Comparison of ENCODE assay signal across 9 cellular contexts in genomic region chr13:111210488-111210887, GRCh38.
DNase-seq lines count a peak whose midpoint lies in the region; ATAC-seq and TF ChIP-seq lines count a peak whose summit lies in the region.
"Had no signal": no experiment of that assay in that cellular context is flagged by ENCODE, and none has a peak within 500 bp of the region (broad histone marks: within the 10 kb centered on the region; RNA-seq: fewer than 3 reads in every experiment).

No MANE protein-coding gene starts in this region.

- H3K4me1 ChIP-seq in upper lobe of right lung = peaks cover 38% of the 10 kb centered on the region

- DNase-seq in activated naive CD4-positive, alpha-beta T cell treated with anti-CD3 and anti-CD28 coated beads, Interleukin-2, amount 10 ng/mL, durations not matched to agents 7 days and 5 days = no peak
- peak; percentile 83 for DNase-seq in dedifferentiated amniotic fluid mesenchymal stem cell (ENCODE audit: extremely low spot score)
- DNase-seq in medulla oblongata (ENCODE audit: extremely low spot score) = peak; percentile 76
- peak; percentile 81 for DNase-seq in upper lobe of right lung
- DNase-seq in GM13976 (ENCODE audit: low spot score) = no peak
- no peak for DNase-seq in DMS 273 treated with DMSO at 0.1 percent for 48 hours (lab: John Stamatoyannopoulos, UW)
- no peak for DNase-seq in DMS153 (lab: John Stamatoyannopoulos, UW)

- no peak overlapping the region for H3K4me3 Mint-ChIP-seq in activated naive CD4-positive, alpha-beta T cell treated with anti-CD3 and anti-CD28 coated beads, Interleukin-2, amount 50 U/mL, for 24 hours
- H3K4me3 Mint-ChIP-seq in activated naive CD4-positive, alpha-beta T cell treated with anti-CD3 and anti-CD28 coated beads, Interleukin-2, amount 10 ng/mL, durations not matched to agents 7 days and 5 days = no peak overlapping the region

- H3K9me3 ChIP-seq in upper lobe of right lung = no peaks in the 10 kb centered on the region
- H3K9me3 ChIP-seq: BLaER1 treated with 17β-estradiol and CSF1 and Interleukin-3, amounts not matched to agents 10 nM and 100 nM had no signal

- H3K27me3 Mint-ChIP-seq in activated naive CD4-positive, alpha-beta T cell treated with anti-CD3 and anti-CD28 coated beads, Interleukin-2, amount 50 U/mL, for 24 hours = no peaks in the 10 kb centered on the region
- H3K27me3 Mint-ChIP-seq in activated naive CD4-positive, alpha-beta T cell treated with anti-CD3 and anti-CD28 coated beads, Interleukin-2, amount 10 ng/mL, durations not matched to agents 7 days and 5 days = no peaks in the 10 kb centered on the region

- peak; percentile 84 for ATAC-seq in upper lobe of right lung

- no peak overlapping the region for H3K4me3 ChIP-seq in upper lobe of right lung
- H3K4me3 ChIP-seq: BLaER1 treated with 17β-estradiol and CSF1 and Interleukin-3, amounts not matched to agents 10 nM and 100 nM had no signal

- H3K27me3 ChIP-seq in upper lobe of right lung = no peaks in the 10 kb centered on the region
- H3K27me3 ChIP-seq: BLaER1 treated with 17β-estradiol and CSF1 and Interleukin-3, amounts not matched to agents 10 nM and 100 nM had no signal

- H3K27ac Mint-ChIP-seq in activated naive CD4-positive, alpha-beta T cell treated with anti-CD3 and anti-CD28 coated beads, Interleukin-2, amount 50 U/mL, for 24 hours = peak overlapping the region; percentile 37
- no peak overlapping the region for H3K27ac Mint-ChIP-seq in activated naive CD4-positive, alpha-beta T cell treated with anti-CD3 and anti-CD28 coated beads, Interleukin-2, amount 10 ng/mL, durations not matched to agents 7 days and 5 days

- H3K36me3 Mint-ChIP-seq in activated naive CD4-positive, alpha-beta T cell treated with anti-CD3 and anti-CD28 coated beads, Interleukin-2, amount 50 U/mL, for 24 hours = no peaks in the 10 kb centered on the region
- H3K36me3 Mint-ChIP-seq in activated naive CD4-positive, alpha-beta T cell treated with anti-CD3 and anti-CD28 coated beads, Interleukin-2, amount 10 ng/mL, durations not matched to agents 7 days and 5 days = peaks cover 9% of the 10 kb centered on the region

- no peaks in the 10 kb centered on the region for H3K36me3 ChIP-seq in upper lobe of right lung

- H3K4me1 Mint-ChIP-seq in activated naive CD4-positive, alpha-beta T cell treated with anti-CD3 and anti-CD28 coated beads, Interleukin-2, amount 50 U/mL, for 24 hours = peaks cover 72% of the 10 kb centered on the region
- peaks cover 2% of the 10 kb centered on the region for H3K4me1 Mint-ChIP-seq in activated naive CD4-positive, alpha-beta T cell treated with anti-CD3 and anti-CD28 coated beads, Interleukin-2, amount 10 ng/mL, durations not matched to agents 7 days and 5 days

- intact Hi-C loops in upper lobe of right lung (cut with DNase I) = no loop called here

- H3K27ac ChIP-seq in upper lobe of right lung = no peak overlapping the region
- H3K27ac ChIP-seq: BLaER1 treated with 17β-estradiol and CSF1 and Interleukin-3, amounts not matched to agents 10 nM and 100 nM had no signal

- H3K9me3 Mint-ChIP-seq in activated naive CD4-positive, alpha-beta T cell treated with anti-CD3 and anti-CD28 coated beads, Interleukin-2, amount 50 U/mL, for 24 hours = no peaks in the 10 kb centered on the region
- no peaks in the 10 kb centered on the region for H3K9me3 Mint-ChIP-seq in activated naive CD4-positive, alpha-beta T cell treated with anti-CD3 and anti-CD28 coated beads, Interleukin-2, amount 10 ng/mL, durations not matched to agents 7 days and 5 days

- TF ChIP-seq CTCF in upper lobe of right lung (IDR thresholded peaks at IDR 0.05) (no peak), GM13976 (IDR thresholded peaks at IDR 0.05; ENCODE audit: borderline replicate concordance, control extremely low read depth, extremely low read depth, insufficient read depth, missing control alignments) (no peak)

- CTCF ChIA-PET in activated naive CD4-positive, alpha-beta T cell treated with anti-CD3 and anti-CD28 coated beads, Interleukin-2, amount 10 ng/mL, durations not matched to agents 7 days and 5 days (lab: Charles Lee) = no interaction called here

- in situ Hi-C loops in GM13976 (cut with MboI; ENCODE audit: low sequenced_read_pairs, unreplicated experiment) = loop anchor here (25.0 kb wide), 1 partner anchor 298 kb away; the partner anchor contains the start of gene ANKRD10

Comparison
In these comparisons a context has a peak if more than half of its experiments do, and no peak if none do; other contexts are left out.
1. DNase-seq: peak in dedifferentiated amniotic fluid mesenchymal stem cell (single experiment), medulla oblongata (single experiment) and upper lobe of right lung (single experiment); none in activated naive CD4-positive, alpha-beta T cell treated with anti-CD3 and anti-CD28 coated beads, Interleukin-2, amount 10 ng/mL, durations not matched to agents 7 days and 5 days (single experiment), GM13976 (single experiment), DMS 273 treated with DMSO at 0.1 percent for 48 hours (single experiment) and DMS153 (single experiment).